ENCODE assay signal across 23 cellular contexts in the genomic region with DNA sequence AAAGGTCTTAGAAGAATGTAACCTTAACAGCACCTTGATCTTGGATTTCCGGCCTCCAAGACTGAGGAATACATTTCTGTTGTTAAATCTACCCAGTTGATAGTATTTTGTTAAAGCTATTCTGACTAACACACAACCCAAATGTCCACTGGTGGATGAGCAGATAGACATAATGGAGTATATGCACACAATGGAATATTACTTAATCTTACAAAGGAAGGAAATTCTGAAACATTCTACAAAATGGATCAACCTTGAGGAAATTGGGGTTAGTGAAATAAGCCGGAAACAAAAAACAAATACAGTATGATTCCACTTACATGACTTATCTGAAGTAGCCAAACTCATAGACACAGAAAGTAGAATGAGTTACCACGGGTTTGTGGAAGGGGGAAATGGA.
DNase-seq lines count a peak whose midpoint lies in the region; ATAC-seq, FAIRE-seq and TF ChIP-seq lines count a peak whose summit lies in the region.
"Had no signal": no experiment of that assay in that cellular context is flagged by ENCODE, and none has a peak within 500 bp of the region (broad histone marks: within the 10 kb centered on the region; RNA-seq: fewer than 3 reads in every experiment).

No MANE protein-coding gene starts in this region.

- H3K9me3 Mint-ChIP-seq in dendritic cell treated with granulocyte-macrophage colony-stimulating factor and Interleukin-4, amounts not matched to agents 40 ng/mL and 50 ng/mL, for 4 days, result no peaks in the 10 kb centered on the region

- no peak overlapping the region for H3K4me3 Mint-ChIP-seq in dendritic cell treated with granulocyte-macrophage colony-stimulating factor and Interleukin-4, amounts not matched to agents 40 ng/mL and 50 ng/mL, for 4 days
- H3K4me3 Mint-ChIP-seq: B cell, T-helper 17 cell had no signal

- DNase-seq in GM12891 (ENCODE audit: insufficient read length, low spot score), result no peak
- peak; percentile 51 for DNase-seq in KG1 (lab: John Stamatoyannopoulos, UW)
- no peak for DNase-seq in H4 (ENCODE audit: low spot score)
- no peak for DNase-seq in NCI-H128 (lab: John Stamatoyannopoulos, UW; ENCODE audit: unreplicated experiment)
- DNase-seq: NCI-H1048, NCI-H1417 treated with DMSO at 0.1 percent for 48 hours, NCI-H1694 treated with DMSO at 0.1 percent for 48 hours, NCI-H2081, NCI-H2171, NCI-H226, NCI-H510A, NCI-H69, SIG-M5, T-helper 17 cell had no signal

- TF ChIP-seq POLR2A in GM12891 (IDR thresholded peaks at IDR 0.05; ENCODE audit: low read depth, low read length), result no peak

- FAIRE-seq in GM12891 (lab: Jason Lieb, UNC), result peak; percentile 65
- FAIRE-seq: D721Med, H1, HepG2, K562, RCC 7860 had no signal

- intact Hi-C loops in dendritic cell treated with granulocyte-macrophage colony-stimulating factor and Interleukin-4, amounts not matched to agents 40 ng/mL and 50 ng/mL, for 4 days (cut with micrococcal nuclease), result loop anchor here (10.0 kb wide), 1 partner anchor 152 kb away; no protein-coding TSS in a partner anchor

- no peaks in the 10 kb centered on the region for H3K36me3 Mint-ChIP-seq in dendritic cell treated with granulocyte-macrophage colony-stimulating factor and Interleukin-4, amounts not matched to agents 40 ng/mL and 50 ng/mL, for 4 days (ENCODE audit: low read depth)

- ATAC-seq in HG03432 (IDR thresholded peaks at IDR 0.05; ENCODE audit: unreplicated experiment) (no peak), HG02610 (IDR thresholded peaks at IDR 0.05; ENCODE audit: unreplicated experiment) (no peak)
- ATAC-seq: HepG2, K562, T-helper 17 cell had no signal

- peak overlapping the region; percentile 18 for H3K27ac Mint-ChIP-seq in dendritic cell treated with granulocyte-macrophage colony-stimulating factor and Interleukin-4, amounts not matched to agents 40 ng/mL and 50 ng/mL, for 4 days
- H3K27ac Mint-ChIP-seq: B cell, T-helper 17 cell had no signal

- H3K27me3 Mint-ChIP-seq in dendritic cell treated with granulocyte-macrophage colony-stimulating factor and Interleukin-4, amounts not matched to agents 40 ng/mL and 50 ng/mL, for 4 days, result no peaks in the 10 kb centered on the region
- H3K27me3 Mint-ChIP-seq: B cell, T-helper 17 cell had no signal

- peaks cover 17% of the 10 kb centered on the region for H3K4me1 Mint-ChIP-seq in dendritic cell treated with granulocyte-macrophage colony-stimulating factor and Interleukin-4, amounts not matched to agents 40 ng/mL and 50 ng/mL, for 4 days (ENCODE audit: low read depth)
- H3K4me1 Mint-ChIP-seq: T-helper 17 cell had no signal

TF ChIP-seq in GM12891, 5 proteins besides CTCF, POLR2A, EP300 and RAD21:
- TF ChIP-seq POLR2AphosphoS5 (IDR thresholded peaks at IDR 0.05; ENCODE audit: low read depth, low read length) (no peak), POU2F2 (IDR thresholded peaks at IDR 0.05; ENCODE audit: low read depth, low read length) (no peak), PAX5 (IDR thresholded peaks at IDR 0.05; ENCODE audit: insufficient read depth, low read length, severe bottlenecking) (no peak), SPI1 (IDR thresholded peaks at IDR 0.05; ENCODE audit: low read depth, low read length) (no peak), TAF1 (IDR thresholded peaks at IDR 0.05; ENCODE audit: low read depth, low read length) (no peak)
